8 cellular contexts compared by ENCODE assay signal in the genomic region with DNA sequence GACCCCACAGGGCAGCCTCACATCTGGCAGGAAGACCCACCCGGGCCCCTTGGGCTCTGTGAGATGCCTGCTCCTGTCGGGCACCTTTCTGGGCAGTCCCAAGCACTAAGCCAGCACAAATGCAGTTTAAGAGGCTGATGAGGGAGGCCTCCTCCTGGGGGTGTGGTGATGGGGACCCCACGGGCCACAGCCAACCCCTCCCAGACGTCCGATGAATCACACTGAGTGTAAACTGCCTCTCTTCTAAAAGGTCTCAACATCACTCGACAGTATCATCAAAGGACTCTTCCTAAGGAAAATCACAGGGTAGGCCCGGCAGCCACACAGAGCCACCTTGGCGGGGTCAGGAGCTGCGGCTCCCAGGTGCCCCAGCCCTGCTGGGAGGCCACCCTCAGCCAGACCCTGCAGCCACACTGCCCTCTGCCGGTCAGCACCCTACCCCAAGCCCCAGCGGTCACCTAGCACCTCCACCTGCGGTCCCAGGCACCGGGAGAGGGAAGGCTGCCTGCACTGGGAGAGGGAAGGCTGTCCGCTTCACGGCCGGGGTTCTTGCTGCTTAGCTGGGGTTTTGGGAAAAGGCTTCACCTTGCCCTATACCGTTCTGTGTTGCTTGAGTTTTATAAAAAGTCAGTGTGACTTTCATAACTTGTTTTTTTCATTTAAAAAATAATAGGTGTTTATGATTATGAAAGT. TPM values are rescaled to one million over a fixed set of nuclear protein-coding genes. Genes with fewer than 3 reads are reported as not detected.
DNase-seq lines count a peak whose midpoint lies in the region; ATAC-seq, FAIRE-seq and TF ChIP-seq lines count a peak whose summit lies in the region.

No MANE protein-coding gene starts in this region.

- in situ Hi-C loops in HAP-1 (cut with MboI; ENCODE audit: low sequenced_read_pairs) = loop anchor here (5.0 kb wide), 1 partner anchor 84 kb away; no protein-coding TSS in a partner anchor
- in situ Hi-C loops in GM12878 (cut with MboI) = no loop called here

- H4K20me1 ChIP-seq in GM12878 (ENCODE audit: control insufficient read depth, insufficient read depth) = no peaks in the 10 kb centered on the region

- CTCF ChIA-PET in GM12878 (lab: Yijun Ruan, JAX) = interaction anchor here (0.9 to 1.1 kb wide), 3 partner anchors 12 to 141 kb away, joined by 3 to 4 read pairs (median 4); no protein-coding TSS in a partner anchor

- no peak for TF ChIP-seq POLR2A in GM12878 (IDR thresholded peaks at IDR 0.05; ENCODE audit: low read depth, low read length)

- no peaks in the 10 kb centered on the region for H3K36me3 ChIP-seq in HAP-1 (replicated peaks)
- no peaks in the 10 kb centered on the region for H3K36me3 ChIP-seq in GM12878 (ENCODE audit: control insufficient read depth in 2 of 2, insufficient read depth in 2 of 2, low read length in 1 of 2)

- peaks cover 17% of the 10 kb centered on the region for H3K27me3 Mint-ChIP-seq in stimulated activated naive CD8-positive, alpha-beta T cell treated with anti-CD3 and anti-CD28 coated beads, Interleukin-15, amount 100 ng/mL, for 72 hours

- H3K27ac ChIP-seq in GM12878 (ENCODE audit: control insufficient read depth, insufficient read depth) = no peak overlapping the region

- TF ChIP-seq RAD21 in GM12878 (IDR thresholded peaks at IDR 0.05; ENCODE audit: insufficient read depth, low read depth, low read length) = peak; percentile 36; the same call in 1 of the 2 replicates

- H3K4me3 Mint-ChIP-seq in stimulated activated naive CD8-positive, alpha-beta T cell treated with anti-CD3 and anti-CD28 coated beads, Interleukin-15, amount 100 ng/mL, for 72 hours = no peak overlapping the region

- no peaks in the 10 kb centered on the region for H3K79me2 ChIP-seq in GM12878 (ENCODE audit: control insufficient read depth, insufficient read depth, low read length)

- DNase-seq in AG10803 (ENCODE audit: low read depth) = no peak
- DNase-seq in HAP-1 (ENCODE audit: low spot score in 2 of 2) = peak; percentile 57 to 90
- peak; percentile 23 for DNase-seq in RCC 7860 (ENCODE audit: low spot score)
- no peak for DNase-seq in GM12878 (ENCODE audit: low read depth, low spot score)
- peak; percentile 39 for DNase-seq in kidney glomerular epithelial cell (lab: John Stamatoyannopoulos, UW)
- DNase-seq in stimulated activated naive CD8-positive, alpha-beta T cell treated with anti-CD3 and anti-CD28 coated beads, Interleukin-15, amount 100 ng/mL, for 72 hours = peak; percentile 50 to 62

- H3K9me3 ChIP-seq in HAP-1 (no peaks in the 10 kb centered on the region), GM12878 (replicated peaks; ENCODE audit: control insufficient read depth, insufficient read depth, low read length) (no peaks in the 10 kb centered on the region)

- POLR2A ChIA-PET in GM12878 (lab: Charles Lee) = no interaction called here

- ATAC-seq in GM12878 (peak; percentile 87), GM21528 (IDR thresholded peaks at IDR 0.05; ENCODE audit: low FRiP score, unreplicated experiment) (no peak), HG03439 (IDR thresholded peaks at IDR 0.05; ENCODE audit: unreplicated experiment) (no peak)
- no peak for ATAC-seq in stimulated activated naive CD8-positive, alpha-beta T cell treated with anti-CD3 and anti-CD28 coated beads, Interleukin-15, amount 100 ng/mL, for 72 hours

- peak; percentile 51 for TF ChIP-seq CTCF in AG10803 (conservative IDR thresholded peaks at IDR 0.05; ENCODE audit: low read length)
- TF ChIP-seq CTCF in GM12878 (IDR thresholded peaks at IDR 0.05 in 2 of 3, conservative IDR thresholded peaks at IDR 0.05 in 1 of 3; ENCODE audit: control insufficient read depth in 2 of 3, extremely low read depth in 1 of 3, insufficient read depth in 1 of 3, low read depth in 3 of 3, low read length in 3 of 3) = peak; percentile 62 to 80 (median 65)

- H3K27me3 ChIP-seq in HAP-1 (ENCODE audit: low read depth) (no peaks in the 10 kb centered on the region), GM12878 (replicated peaks in 1 of 2; ENCODE audit: control insufficient read depth in 2 of 2, insufficient read depth in 2 of 2, low read length in 1 of 2) (peaks cover 0 to 3% of the 10 kb centered on the region in 2 experiments; a peak in 3 of 4 replicates)

- no peak overlapping the region for H3K4me2 ChIP-seq in GM12878 (ENCODE audit: control insufficient read depth, insufficient read depth)

- H3K4me3 ChIP-seq in AG10803 (ENCODE audit: low read length) (no peak overlapping the region), HAP-1 (no peak overlapping the region), GM12878 (no peak overlapping the region)

- RAD21 ChIA-PET in GM12878 (lab: Charles Lee; ENCODE audit: unreplicated experiment) = no interaction called here

- H2AFZ ChIP-seq in GM12878 (ENCODE audit: control insufficient read depth, low read depth, low read length) = no peak overlapping the region

- intact Hi-C loops in GM12878 (cut with micrococcal nuclease; ENCODE audit: unreplicated experiment) = loop anchor here (1.0 to 5.0 kb wide), 2 partner anchors 86 to 104 kb away; no protein-coding TSS in a partner anchor

- 14% methylated on average over 17 of the region's 17 CpGs for WGBS in GM12878 (ENCODE audit: insufficient coverage, insufficient replicate concordance, low lambda C conversion rate, missing lambda C conversion rate)

- H3K9me3 Mint-ChIP-seq in stimulated activated naive CD8-positive, alpha-beta T cell treated with anti-CD3 and anti-CD28 coated beads, Interleukin-15, amount 100 ng/mL, for 72 hours = no peaks in the 10 kb centered on the region

- FAIRE-seq in RCC 7860 (lab: Jason Lieb, UNC) (no peak), GM12878 (lab: Jason Lieb, UNC) (no peak)

- no peak for TF ChIP-seq EP300 in GM12878 (IDR thresholded peaks at IDR 0.05; ENCODE audit: borderline replicate concordance in 1 of 2, control insufficient read depth in 1 of 2, low read depth in 2 of 2, low read length in 2 of 2)

- BruUV-seq in GM12878 (replicated peaks; lab: Mats Ljungman, UMichigan) = no TSS peak

- H3K4me1 ChIP-seq in HAP-1 (peaks cover 17% of the 10 kb centered on the region), GM12878 (ENCODE audit: control insufficient read depth, insufficient read depth, low read length) (no peaks in the 10 kb centered on the region)

- no peak overlapping the region for H3K27ac Mint-ChIP-seq in stimulated activated naive CD8-positive, alpha-beta T cell treated with anti-CD3 and anti-CD28 coated beads, Interleukin-15, amount 100 ng/mL, for 72 hours

- SMC1A ChIA-PET in GM12878 (lab: Charles Lee; ENCODE audit: uncharacterized antibody, unreplicated experiment) = no interaction called here

- H3K4me1 Mint-ChIP-seq in stimulated activated naive CD8-positive, alpha-beta T cell treated with anti-CD3 and anti-CD28 coated beads, Interleukin-15, amount 100 ng/mL, for 72 hours = peaks cover 49% of the 10 kb centered on the region

- H3K9ac ChIP-seq in GM12878 (ENCODE audit: control insufficient read depth, insufficient read depth, low read length) = no peak overlapping the region

RNA-seq across cellular contexts. Expression of gene PRKCZ, which starts 3.8 kb away (rescaled TPM):
- 0.44 TPM in 1 of 2 replicates, not detected in the other for total RNA-seq in GM12878 (2013; cell fraction: nucleolus; rRNA removed)
- 0.87 and 1.2 TPM in 2 replicates for total RNA-seq in GM12878 (2014; rRNA removed)
- 0.51 and 0.67 TPM in 2 replicates for total RNA-seq in GM12878 (2014; rRNA removed; fragmentation: Illumina TruSeq; extraction: Trizol)
- total RNA-seq in GM12878 (2021) = 1.0 and 1.9 TPM in 2 replicates
- 9.0 TPM for polyA plus RNA-seq in GM12878 (2011; ENCODE audit: low read depth)
- 0.05 TPM in 1 of 2 replicates, not detected in the other for polyA plus RNA-seq in GM12878 (2011; rRNA removed)
- polyA plus RNA-seq in GM12878 (2011; cell fraction: cytosol; rRNA removed) = 0.03 and 0.15 TPM in 2 replicates
- polyA plus RNA-seq in GM12878 (2011; cell fraction: nucleus; rRNA removed) = 0.16 TPM in 1 of 2 replicates, not detected in the other
- 3.7 and 4.9 TPM in 2 replicates for polyA plus RNA-seq in GM12878 (2012)
- 0.48 and 0.49 TPM in 2 replicates for polyA plus RNA-seq in GM12878 (2014; fragmentation: Illumina TruSeq; extraction: Trizol)
- polyA plus RNA-seq in GM12878 (2014; fragmentation: Nextera tagmentation; extraction: Ambion mirVana) = under 1 TPM in 1 of 2 experiments, not detected in 1; 0.05 TPM
- 0.41 and 0.71 TPM in 2 replicates for polyA plus RNA-seq in GM12878 (2014; rRNA removed)
- polyA plus RNA-seq in GM12878 (2016; fragmentation: Nextera tagmentation; extraction: Ambion mirVana) = under 1 TPM; 0.64 to 0.68 TPM
- polyA minus RNA-seq in GM12878 (2011; rRNA and poly(A)+ RNA removed) = not detected in 2 replicates
- 0.73 TPM in 1 of 2 replicates, not detected in the other for polyA minus RNA-seq in GM12878 (2011; cell fraction: cytosol; rRNA and poly(A)+ RNA removed)
- 0.29 TPM in 1 of 2 replicates, not detected in the other for polyA minus RNA-seq in GM12878 (2011; cell fraction: nucleus; rRNA and poly(A)+ RNA removed)

RNA-seq across cellular contexts. Expression of gene GABRD, which starts 27.2 kb away (rescaled TPM):
- not detected in 2 replicates for total RNA-seq in GM12878 (2013; cell fraction: nucleolus; rRNA removed)
- total RNA-seq in GM12878 (2014; rRNA removed) (not detected in 2 replicates), GM12878 (2014; rRNA removed; fragmentation: Illumina TruSeq; extraction: Trizol) (not detected in 2 replicates), GM12878 (2021) (not detected in 2 replicates)
- not detected for polyA plus RNA-seq in GM12878 (2011; ENCODE audit: low read depth)
- polyA plus RNA-seq in GM12878 (2011; rRNA removed) (not detected in 2 replicates), GM12878 (2014; fragmentation: Illumina TruSeq; extraction: Trizol) (not detected in 2 replicates), GM12878 (2014; fragmentation: Nextera tagmentation; extraction: Ambion mirVana) (not detected), GM12878 (2014; rRNA removed) (not detected in 2 replicates), GM12878 (2016; fragmentation: Nextera tagmentation; extraction: Ambion mirVana) (not detected)
- not detected in 2 replicates for polyA plus RNA-seq in GM12878 (2011; cell fraction: cytosol; rRNA removed)
- not detected in 2 replicates for polyA plus RNA-seq in GM12878 (2011; cell fraction: nucleus; rRNA removed)
- not detected in 2 replicates for polyA plus RNA-seq in GM12878 (2012)
- not detected in 2 replicates for polyA minus RNA-seq in GM12878 (2011; rRNA and poly(A)+ RNA removed)
- not detected in 2 replicates for polyA minus RNA-seq in GM12878 (2011; cell fraction: cytosol; rRNA and poly(A)+ RNA removed)
- not detected in 2 replicates for polyA minus RNA-seq in GM12878 (2011; cell fraction: nucleus; rRNA and poly(A)+ RNA removed)

RNA-seq across cellular contexts. Expression of gene CFAP74, which starts 42.8 kb away (rescaled TPM):
- not detected in 2 replicates for total RNA-seq in GM12878 (2013; cell fraction: nucleolus; rRNA removed)
- total RNA-seq in GM12878 (2014; rRNA removed) (not detected in 2 replicates), GM12878 (2014; rRNA removed; fragmentation: Illumina TruSeq; extraction: Trizol) (not detected in 2 replicates), GM12878 (2021) (not detected in 2 replicates)
- polyA plus RNA-seq in GM12878 (2011; ENCODE audit: low read depth) = not detected
- polyA plus RNA-seq in GM12878 (2011; rRNA removed) (not detected in 2 replicates), GM12878 (2014; fragmentation: Illumina TruSeq; extraction: Trizol) (0.01 TPM in 1 of 2 replicates, not detected in the other), GM12878 (2014; fragmentation: Nextera tagmentation; extraction: Ambion mirVana) (not detected), GM12878 (2014; rRNA removed) (not detected in 2 replicates), GM12878 (2016; fragmentation: Nextera tagmentation; extraction: Ambion mirVana) (not detected)
- polyA plus RNA-seq in GM12878 (2011; cell fraction: cytosol; rRNA removed) = not detected in 2 replicates
- polyA plus RNA-seq in GM12878 (2011; cell fraction: nucleus; rRNA removed) = not detected in 2 replicates
- not detected in 2 replicates for polyA plus RNA-seq in GM12878 (2012)
- not detected in 2 replicates for polyA minus RNA-seq in GM12878 (2011; rRNA and poly(A)+ RNA removed)
- not detected in 2 replicates for polyA minus RNA-seq in GM12878 (2011; cell fraction: cytosol; rRNA and poly(A)+ RNA removed)
- polyA minus RNA-seq in GM12878 (2011; cell fraction: nucleus; rRNA and poly(A)+ RNA removed) = not detected in 2 replicates

Comparison
In these comparisons a context has a peak if more than half of its experiments do, and no peak if none do; other contexts are left out.
1. DNase-seq: peak in HAP-1 (2 of 2), RCC 7860 (single experiment), kidney glomerular epithelial cell (single experiment) and stimulated activated naive CD8-positive, alpha-beta T cell treated with anti-CD3 and anti-CD28 coated beads, Interleukin-15, amount 100 ng/mL, for 72 hours (2 of 2); none in AG10803 (single experiment) and GM12878 (single experiment).